ENCODE assay signal across 23 cellular contexts in the genomic region with DNA sequence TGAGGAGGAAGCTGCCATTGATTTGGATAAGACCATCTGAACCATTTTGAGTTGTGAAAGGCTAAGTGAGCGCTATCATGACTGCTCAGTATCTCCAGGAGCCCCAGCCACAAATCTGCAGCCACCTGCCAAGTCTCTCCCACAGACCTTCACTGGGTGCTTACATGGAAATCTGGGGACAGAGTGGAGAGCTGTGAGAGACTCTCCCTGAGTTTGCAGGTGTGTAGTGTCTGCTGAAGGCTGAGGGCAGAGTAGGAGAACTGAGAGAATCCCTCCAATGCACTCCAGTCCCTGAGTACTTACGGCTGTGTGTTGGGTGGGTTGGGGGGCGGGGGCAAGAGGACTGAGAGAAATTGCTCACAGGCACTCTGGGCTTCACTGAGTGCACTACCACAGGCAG.
DNase-seq lines count a peak whose midpoint lies in the region; ATAC-seq and TF ChIP-seq lines count a peak whose summit lies in the region.
"Had no signal": no experiment of that assay in that cellular context is flagged by ENCODE, and none has a peak within 500 bp of the region (broad histone marks: within the 10 kb centered on the region; RNA-seq: fewer than 3 reads in every experiment).

No MANE protein-coding gene starts in this region.

- no peak overlapping the region for H4K8ac ChIP-seq in neuronal stem cell (ENCODE audit: low read depth, low read length)

- H3K4me1 Mint-ChIP-seq in CD4-positive, alpha-beta T cell (ENCODE audit: low read depth), result no peaks in the 10 kb centered on the region
- no peaks in the 10 kb centered on the region for H3K4me1 Mint-ChIP-seq in CD8-positive, alpha-beta T cell (ENCODE audit: low read depth)
- H3K4me1 Mint-ChIP-seq: CD14-positive monocyte; CD4-positive, CD25-positive, alpha-beta regulatory T cell; CD8-positive, alpha-beta memory T cell had no signal

- H3K36me3 Mint-ChIP-seq in CD4-positive, alpha-beta T cell (ENCODE audit: low read depth), result no peaks in the 10 kb centered on the region
- no peaks in the 10 kb centered on the region for H3K36me3 Mint-ChIP-seq in CD8-positive, alpha-beta T cell
- H3K36me3 Mint-ChIP-seq: CD14-positive monocyte; CD4-positive, CD25-positive, alpha-beta regulatory T cell; CD8-positive, alpha-beta memory T cell had no signal

- no peak overlapping the region for H2AK5ac ChIP-seq in neuronal stem cell (ENCODE audit: low read depth, low read length)

- no peak overlapping the region for H3K4me3 Mint-ChIP-seq in CD4-positive, alpha-beta T cell
- no peak overlapping the region for H3K4me3 Mint-ChIP-seq in CD8-positive, alpha-beta T cell
- H3K4me3 Mint-ChIP-seq: CD14-positive monocyte; CD4-positive, CD25-positive, alpha-beta regulatory T cell; CD8-positive, alpha-beta memory T cell had no signal

- intact Hi-C loops in CD4-positive, alpha-beta T cell (cut with DNase I, micrococcal nuclease), result no loop called here
- intact Hi-C loops in CD8-positive, alpha-beta T cell (cut with DNase I, micrococcal nuclease), result no loop called here

- H3K27ac ChIP-seq in RWPE2 (ENCODE audit: poor library complexity, severe bottlenecking) (no peak overlapping the region), WERI-Rb-1 (no peak overlapping the region), neuronal stem cell (replicated peaks; ENCODE audit: low read length) (no peak overlapping the region)
- no peak overlapping the region for H3K27ac ChIP-seq in CD4-positive, alpha-beta T cell (ENCODE audit: low read depth, low read length)
- H3K27ac ChIP-seq in CD8-positive, alpha-beta T cell (ENCODE audit: low read depth, low read length), result no peak overlapping the region
- H3K27ac ChIP-seq: BLaER1 had no signal

- H3K4ac ChIP-seq in neuronal stem cell (ENCODE audit: low read length), result no peak overlapping the region

- no CpG with 5 or more reads among the region's 3 CpGs for WGBS in neuronal stem cell (ENCODE audit: extremely low coverage in 2 of 2, insufficient read length in 2 of 2, insufficient replicate concordance in 1 of 2), 2 donors

- H3K36me3 ChIP-seq in RWPE2 (ENCODE audit: low read depth) (no peaks in the 10 kb centered on the region), WERI-Rb-1 (no peaks in the 10 kb centered on the region), neuronal stem cell (replicated peaks in 1 of 2; ENCODE audit: control insufficient read depth in 2 of 2, insufficient read depth in 2 of 2, low read length in 2 of 2) (no peaks in the 10 kb centered on the region)
- no peaks in the 10 kb centered on the region for H3K36me3 ChIP-seq in CD8-positive, alpha-beta T cell (ENCODE audit: insufficient read depth, low read length)
- H3K36me3 ChIP-seq: BE2C, BLaER1 had no signal

- no peaks in the 10 kb centered on the region for H3K27me3 ChIP-seq in RWPE2 (ENCODE audit: insufficient read depth, poor library complexity, severe bottlenecking)
- H3K27me3 ChIP-seq in WERI-Rb-1 (ENCODE audit: insufficient read depth, low read depth, severe bottlenecking), result no peaks in the 10 kb centered on the region
- H3K27me3 ChIP-seq in neuronal stem cell (ENCODE audit: control insufficient read depth in 3 of 3, insufficient read depth in 3 of 3, low read depth in 1 of 3, low read length in 3 of 3), result no peaks in the 10 kb centered on the region
- no peaks in the 10 kb centered on the region for H3K27me3 ChIP-seq in CD4-positive, alpha-beta T cell (ENCODE audit: control insufficient read depth, insufficient read depth, low read length)
- H3K27me3 ChIP-seq in CD8-positive, alpha-beta T cell (ENCODE audit: insufficient read depth, low read length), result no peaks in the 10 kb centered on the region
- H3K27me3 ChIP-seq: BE2C, BLaER1 had no signal

- no peak overlapping the region for H2BK12ac ChIP-seq in neuronal stem cell (ENCODE audit: low read length)

- H3K79me1 ChIP-seq in neuronal stem cell (ENCODE audit: low read depth, low read length), result no peaks in the 10 kb centered on the region

- TF ChIP-seq CTCF in RWPE2 (IDR thresholded peaks at IDR 0.05; ENCODE audit: poor library complexity, severe bottlenecking) (no peak), WERI-Rb-1 (IDR thresholded peaks at IDR 0.05; ENCODE audit: low read depth, low read length) (no peak)
- TF ChIP-seq CTCF in CD4-positive, alpha-beta T cell (IDR thresholded peaks at IDR 0.05), result no peak
- TF ChIP-seq CTCF in CD8-positive, alpha-beta T cell (IDR thresholded peaks at IDR 0.05), result no peak

- peak overlapping the region; percentile 27 for H2BK15ac ChIP-seq in neuronal stem cell (ENCODE audit: low read length)

- H3K9me3 Mint-ChIP-seq in CD4-positive, alpha-beta T cell, result no peaks in the 10 kb centered on the region
- no peaks in the 10 kb centered on the region for H3K9me3 Mint-ChIP-seq in CD8-positive, alpha-beta T cell
- H3K9me3 Mint-ChIP-seq: CD14-positive monocyte; CD4-positive, CD25-positive, alpha-beta regulatory T cell had no signal

- 0 out of 3 replicates have a peak, but pooled peaks have one; percentile 14 for ATAC-seq in RWPE2 (ENCODE audit: low read depth)
- no peak for ATAC-seq in CD4-positive, alpha-beta T cell (ENCODE audit: poor library complexity)
- ATAC-seq in CD8-positive, alpha-beta T cell, result no peak
- ATAC-seq in esophagus mucosa, result no peak
- ATAC-seq: GM12878 had no signal

- H2BK5ac ChIP-seq in neuronal stem cell (ENCODE audit: low read length), result no peak overlapping the region

- H2AFZ ChIP-seq in neuronal stem cell (ENCODE audit: low read length), result no peak overlapping the region

- H3K14ac ChIP-seq in neuronal stem cell (ENCODE audit: low read length), result no peak overlapping the region

- H3K27me3 Mint-ChIP-seq in CD4-positive, alpha-beta T cell, result peaks cover 5% of the 10 kb centered on the region
- H3K27me3 Mint-ChIP-seq in CD8-positive, alpha-beta T cell (ENCODE audit: low read depth), result no peaks in the 10 kb centered on the region

- no peak overlapping the region for H4K91ac ChIP-seq in neuronal stem cell (ENCODE audit: low read depth, low read length, poor library complexity)

- H3K4me1 ChIP-seq in RWPE2 (ENCODE audit: insufficient read depth, poor library complexity, severe bottlenecking), result no peaks in the 10 kb centered on the region
- peaks cover 0 to 3% of the 10 kb centered on the region in 2 donors for H3K4me1 ChIP-seq in neuronal stem cell (ENCODE audit: control insufficient read depth in 2 of 2, insufficient read depth in 1 of 2, low read depth in 1 of 2, low read length in 2 of 2)
- H3K4me1 ChIP-seq in CD8-positive, alpha-beta T cell (ENCODE audit: insufficient read depth, low read length), result no peaks in the 10 kb centered on the region
- H3K4me1 ChIP-seq: BE2C, BLaER1 had no signal

- H3K27ac Mint-ChIP-seq in CD4-positive, alpha-beta T cell, result no peak overlapping the region
- H3K27ac Mint-ChIP-seq in CD8-positive, alpha-beta T cell, result no peak overlapping the region
- H3K27ac Mint-ChIP-seq: CD14-positive monocyte; CD4-positive, CD25-positive, alpha-beta regulatory T cell; CD8-positive, alpha-beta memory T cell had no signal

- no peaks in the 10 kb centered on the region for H3K9me3 ChIP-seq in RWPE2 (ENCODE audit: severe bottlenecking)
- no peaks in the 10 kb centered on the region for H3K9me3 ChIP-seq in WERI-Rb-1 (ENCODE audit: severe bottlenecking)
- H3K9me3 ChIP-seq in neuronal stem cell (replicated peaks in 1 of 2; ENCODE audit: control insufficient read depth in 2 of 2, insufficient read depth in 1 of 2, low read depth in 1 of 2, low read length in 2 of 2), result no peaks in the 10 kb centered on the region
- H3K9me3 ChIP-seq in CD4-positive, alpha-beta T cell (ENCODE audit: control insufficient read depth, low read length), result no peaks in the 10 kb centered on the region
- H3K9me3 ChIP-seq in CD8-positive, alpha-beta T cell (ENCODE audit: low read length), result no peaks in the 10 kb centered on the region
- H3K9me3 ChIP-seq: BE2C, BLaER1 had no signal

- H3K4me2 ChIP-seq in neuronal stem cell (ENCODE audit: insufficient read depth, low read length, poor library complexity, severe bottlenecking), result no peak overlapping the region
- H3K4me2 ChIP-seq: BLaER1 had no signal

- H3K23ac ChIP-seq in neuronal stem cell (ENCODE audit: low read depth, low read length, poor library complexity), result no peak overlapping the region

- CTCF ChIA-PET in CD4-positive, alpha-beta T cell (lab: Charles Lee), result no interaction called here
- CTCF ChIA-PET in CD8-positive, alpha-beta T cell (lab: Charles Lee), result no interaction called here

- H3K18ac ChIP-seq in neuronal stem cell (ENCODE audit: low read length), result no peak overlapping the region

- no peak overlapping the region for H2BK120ac ChIP-seq in neuronal stem cell (ENCODE audit: low read depth, low read length)

- POLR2A ChIA-PET in CD4-positive, alpha-beta T cell (lab: Charles Lee), result no interaction called here
- POLR2A ChIA-PET in CD8-positive, alpha-beta T cell (lab: Charles Lee), result no interaction called here

- no peak overlapping the region for H3K4me3 ChIP-seq in RWPE2 (ENCODE audit: severe bottlenecking)
- H3K4me3 ChIP-seq in WERI-Rb-1 (ENCODE audit: low read depth, low read length), result no peak overlapping the region
- no peak overlapping the region for H3K4me3 ChIP-seq in neuronal stem cell (ENCODE audit: low read length in 2 of 2)
- H3K4me3 ChIP-seq in CD8-positive, alpha-beta T cell (ENCODE audit: low read depth, low read length), result no peak overlapping the region
- H3K4me3 ChIP-seq: BLaER1, GM12878 had no signal

- H3K9ac ChIP-seq in neuronal stem cell (ENCODE audit: low read depth, low read length, poor library complexity), result no peak overlapping the region
- H3K9ac ChIP-seq: BLaER1 had no signal

- DNase-seq in RWPE2 (ENCODE audit: low spot score) (no peak), WERI-Rb-1 (peak; percentile 32), neuronal stem cell (ENCODE audit: low spot score) (no peak)
- no peak for DNase-seq in CD4-positive, alpha-beta T cell
- DNase-seq in CD8-positive, alpha-beta T cell, result no peak
- DNase-seq: 8988T; ACHN; BE2C; C1 segment of cervical spinal cord; CD4-positive, CD25-positive, alpha-beta regulatory T cell; CD8-positive, alpha-beta memory T cell; COR-L47; DMS 273 treated with DMSO at 0.1 percent for 48 hours; DMS153; DMS53; DMS79; DND-41; EL; GDM1 had no signal
